1 cellular context compared by ENCODE assay signal in the genomic region with DNA sequence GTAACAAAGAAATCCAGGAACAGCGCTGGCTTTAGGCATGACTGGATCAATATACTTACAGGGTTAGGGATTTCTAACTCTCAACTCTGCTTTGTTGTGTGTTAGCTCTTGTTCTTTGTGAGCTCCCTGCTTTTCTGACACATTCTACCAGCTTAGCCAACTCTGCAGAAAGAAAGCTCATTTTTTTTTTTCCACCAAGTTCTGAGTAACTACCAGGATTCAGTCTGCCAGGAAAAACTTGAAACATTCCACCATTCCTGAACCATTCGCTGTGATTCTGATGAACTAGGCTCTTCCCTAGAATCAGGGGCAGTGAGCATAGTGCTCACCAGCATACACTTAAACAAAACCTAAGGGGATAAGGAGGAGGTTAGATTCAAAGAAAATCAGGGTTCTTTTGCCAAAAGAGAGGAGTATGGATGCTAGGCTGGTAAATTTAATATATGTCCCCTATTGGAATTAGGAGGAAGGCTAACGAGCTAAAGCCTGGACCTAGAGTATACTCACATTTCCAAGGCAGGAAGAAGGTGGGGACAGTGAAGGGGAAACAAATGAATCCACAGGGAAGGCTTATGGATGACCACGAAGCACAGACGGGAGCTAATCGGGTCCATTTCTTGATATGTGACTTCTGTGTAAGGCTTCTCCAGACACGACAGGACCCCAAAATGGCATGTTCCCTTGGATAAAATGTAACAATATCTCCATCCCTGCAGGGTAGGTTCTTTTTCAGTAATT.
TF ChIP-seq lines count a peak whose summit lies in the region.

No MANE protein-coding gene starts in this region.

TF ChIP-seq in IMR-90, 13 proteins besides CTCF, POLR2A, EP300 and RAD21:
- TF ChIP-seq MAZ (IDR thresholded peaks at IDR 0.05; ENCODE audit: borderline replicate concordance, low read depth, low read length) (no peak), MXI1 (IDR thresholded peaks at IDR 0.05; ENCODE audit: borderline replicate concordance, low read depth, low read length) (no peak), NFE2L2 (IDR thresholded peaks at IDR 0.05; ENCODE audit: low read depth, low read length) (no peak), CHD1 (IDR thresholded peaks at IDR 0.05; ENCODE audit: low read depth, low read length) (no peak), SMC3 (IDR thresholded peaks at IDR 0.05; ENCODE audit: low read depth, low read length) (no peak)
